Comparison of ENCODE assay signal across 8 cellular contexts in genomic region chr14:47278233-47278842, GRCh38.
DNase-seq lines count a peak whose midpoint lies in the region; ATAC-seq and TF ChIP-seq lines count a peak whose summit lies in the region.

No MANE protein-coding gene starts in this region.

- H4K91ac ChIP-seq in mesenchymal stem cell (ENCODE audit: low read length) = no peak overlapping the region

- DNase-seq in Daoy (ENCODE audit: low read depth) (peak; percentile 15), mammary epithelial cell (peak; percentile 1), mesenchymal stem cell (peak; percentile 57), aorta (peak in 1 of 2 donors; percentile 45)

- H4K8ac ChIP-seq in mesenchymal stem cell (ENCODE audit: low read length) = no peak overlapping the region

- H2BK12ac ChIP-seq in mesenchymal stem cell (ENCODE audit: low read length in 2 of 2) = no peak overlapping the region

- H3K4me2 ChIP-seq in OCI-LY1 (ENCODE audit: low read length) = no peak overlapping the region
- no peak overlapping the region for H3K4me2 ChIP-seq in mammary epithelial cell (ENCODE audit: insufficient read depth, low read depth, low read length)
- no peak overlapping the region for H3K4me2 ChIP-seq in mesenchymal stem cell (ENCODE audit: low read length, poor library complexity, severe bottlenecking)

- no peak overlapping the region for H2BK15ac ChIP-seq in mesenchymal stem cell (ENCODE audit: low read depth, poor library complexity, severe bottlenecking)

- intact Hi-C loops in mammary epithelial cell (cut with micrococcal nuclease) (loop anchor here (1.0 to 10.0 kb wide), 2 partner anchors 233 to 694 kb away; no protein-coding TSS in a partner anchor), aorta (cut with DNase I) (no loop called here)

- BruUV-seq in mammary epithelial cell (replicated peaks; lab: Mats Ljungman, UMichigan) = no TSS peak

- H3K4me1 ChIP-seq in OCI-LY1 (ENCODE audit: insufficient read depth, low read length, severe bottlenecking) = no peaks in the 10 kb centered on the region
- H3K4me1 ChIP-seq in mammary epithelial cell (ENCODE audit: insufficient read depth, low read length) = no peaks in the 10 kb centered on the region
- no peaks in the 10 kb centered on the region for H3K4me1 ChIP-seq in mesenchymal stem cell (ENCODE audit: control insufficient read depth, insufficient read depth, low read depth, low read length)
- H3K4me1 ChIP-seq in aorta (ENCODE audit: control insufficient read depth in 1 of 2, insufficient read depth in 2 of 2, low read length in 2 of 2) = no peaks in the 10 kb centered on the region

- no peaks in the 10 kb centered on the region for H3K79me1 ChIP-seq in mesenchymal stem cell (replicated peaks; ENCODE audit: low read length, poor library complexity, severe bottlenecking)

- H3K18ac ChIP-seq in mesenchymal stem cell (ENCODE audit: low read depth in 1 of 2, low read length in 2 of 2) = no peak overlapping the region

- no peak overlapping the region for H2AK5ac ChIP-seq in mesenchymal stem cell (ENCODE audit: low read length, severe bottlenecking)

- ATAC-seq in GM19395 (IDR thresholded peaks at IDR 0.05; ENCODE audit: unreplicated experiment) = peak; percentile 92
- peak; percentile 64 for ATAC-seq in HG03571 (IDR thresholded peaks at IDR 0.05; ENCODE audit: unreplicated experiment)
- ATAC-seq in aorta (ENCODE audit: low FRiP score) = peak; percentile 69
- ATAC-seq in GM21526 (IDR thresholded peaks at IDR 0.05; ENCODE audit: low FRiP score, unreplicated experiment) = no peak

- H3K27ac ChIP-seq in OCI-LY1 (ENCODE audit: low read depth, low read length, poor library complexity, severe bottlenecking) = no peak overlapping the region
- H3K27ac ChIP-seq in mammary epithelial cell (ENCODE audit: insufficient read depth, low read depth, low read length) = no peak overlapping the region
- H3K27ac ChIP-seq in mesenchymal stem cell (ENCODE audit: low read length, poor library complexity, severe bottlenecking) = no peak overlapping the region
- no peak overlapping the region for H3K27ac ChIP-seq in aorta (ENCODE audit: low read depth in 1 of 2, low read length in 2 of 2)

- no peaks in the 10 kb centered on the region for H3K36me3 ChIP-seq in OCI-LY1 (ENCODE audit: insufficient read depth, low read length)
- H3K36me3 ChIP-seq in mammary epithelial cell (ENCODE audit: insufficient read depth, low read length) = no peaks in the 10 kb centered on the region
- H3K36me3 ChIP-seq in mesenchymal stem cell (ENCODE audit: control insufficient read depth in 1 of 2, insufficient read depth in 2 of 2, low read depth in 1 of 2, low read length in 2 of 2) = no peaks in the 10 kb centered on the region
- no peaks in the 10 kb centered on the region for H3K36me3 ChIP-seq in aorta (ENCODE audit: control insufficient read depth in 1 of 2, insufficient read depth in 2 of 2, low read length in 1 of 2)

- no peak overlapping the region for H3K14ac ChIP-seq in mesenchymal stem cell (ENCODE audit: low read length in 2 of 2)

- 22% methylated on average over 5 of the region's 5 CpGs for WGBS in mammary epithelial cell (ENCODE audit: low coverage, missing lambda C conversion rate)
- 14% methylated on average over 2 of the region's 5 CpGs for WGBS in mesenchymal stem cell
- WGBS in aorta, 2 donors = 30 to 38% methylated on average over 5 of the region's 5 CpGs

- dilution Hi-C loops in mammary epithelial cell (cut with HindIII; ENCODE audit: low sequenced_read_pairs) = no loop called here

- H3K23ac ChIP-seq in mesenchymal stem cell (ENCODE audit: low read length in 2 of 2) = no peak overlapping the region

- no peak overlapping the region for H2BK5ac ChIP-seq in mesenchymal stem cell (ENCODE audit: low read depth, low read length, poor library complexity, severe bottlenecking)

- TF ChIP-seq CTCF in OCI-LY1 (IDR thresholded peaks at IDR 0.05; ENCODE audit: low read length) (peak; percentile 75), mammary epithelial cell (conservative IDR thresholded peaks at IDR 0.05 in 1 of 2, IDR thresholded peaks at IDR 0.05 in 1 of 2; ENCODE audit: extremely low read depth in 1 of 2, insufficient read depth in 1 of 2, low read depth in 1 of 2, low read length in 2 of 2) (peak; percentile 17 to 43)

- CTCF ChIA-PET in mammary epithelial cell (lab: Charles Lee; ENCODE audit: low non-redundant PET) = no interaction called here

- H3F3A ChIP-seq in OCI-LY1 (ENCODE audit: insufficient read depth, low read length) = no peaks in the 10 kb centered on the region

- H3K9me3 ChIP-seq in OCI-LY1 (ENCODE audit: low read length) (no peaks in the 10 kb centered on the region), mammary epithelial cell (replicated peaks; ENCODE audit: insufficient read depth, low read length) (peaks cover 15% of the 10 kb centered on the region), mesenchymal stem cell (ENCODE audit: control insufficient read depth, low read length) (no peaks in the 10 kb centered on the region), aorta (ENCODE audit: control insufficient read depth, low read length) (peaks cover 1% of the 10 kb centered on the region)

- no peaks in the 10 kb centered on the region for H3K9me2 ChIP-seq in OCI-LY1 (ENCODE audit: low read depth, low read length)

- H3K79me2 ChIP-seq in OCI-LY1 (ENCODE audit: insufficient read depth, low read length) (no peaks in the 10 kb centered on the region), mammary epithelial cell (ENCODE audit: insufficient read depth, low read length) (no peaks in the 10 kb centered on the region)

- H3K9ac ChIP-seq in OCI-LY1 (ENCODE audit: low read length) = no peak overlapping the region
- no peak overlapping the region for H3K9ac ChIP-seq in mammary epithelial cell (ENCODE audit: insufficient read depth, low read length)
- no peak overlapping the region for H3K9ac ChIP-seq in mesenchymal stem cell (ENCODE audit: low read length)

- no peaks in the 10 kb centered on the region for H3K27me3 ChIP-seq in OCI-LY1 (ENCODE audit: insufficient read depth, low read length)
- no peaks in the 10 kb centered on the region for H3K27me3 ChIP-seq in mammary epithelial cell (ENCODE audit: insufficient read depth, low read length)
- H3K27me3 ChIP-seq in mesenchymal stem cell (ENCODE audit: control insufficient read depth in 1 of 2, insufficient read depth in 1 of 2, low read length in 2 of 2) = no peaks in the 10 kb centered on the region
- no peaks in the 10 kb centered on the region for H3K27me3 ChIP-seq in aorta (ENCODE audit: control insufficient read depth in 1 of 2, insufficient read depth in 2 of 2, low read length in 1 of 2)

- no peak overlapping the region for H3K4me3 ChIP-seq in OCI-LY1 (ENCODE audit: low read depth, low read length, poor library complexity, severe bottlenecking)
- no peak overlapping the region for H3K4me3 ChIP-seq in mammary epithelial cell (replicated peaks in 1 of 3; ENCODE audit: insufficient read depth in 1 of 3, low read depth in 2 of 3, low read length in 3 of 3)
- H3K4me3 ChIP-seq in mesenchymal stem cell (ENCODE audit: insufficient read depth in 1 of 2, low read depth in 1 of 2, low read length in 2 of 2) = no peak overlapping the region
- H3K4me3 ChIP-seq in aorta (ENCODE audit: low read length in 2 of 2) = no peak overlapping the region

- H2AFZ ChIP-seq in OCI-LY1 (ENCODE audit: low read length) (no peak overlapping the region), mammary epithelial cell (ENCODE audit: low read depth, low read length) (no peak overlapping the region), mesenchymal stem cell (ENCODE audit: low read depth, low read length) (no peak overlapping the region)

- H2BK120ac ChIP-seq in mesenchymal stem cell (ENCODE audit: low read depth, low read length) = no peak overlapping the region

- H4K20me1 ChIP-seq in OCI-LY1 (ENCODE audit: insufficient read depth, low read length) (no peaks in the 10 kb centered on the region), mammary epithelial cell (ENCODE audit: insufficient read depth, low read length) (no peaks in the 10 kb centered on the region)

- no peak overlapping the region for H3K4ac ChIP-seq in mesenchymal stem cell (ENCODE audit: low read depth in 1 of 2, low read length in 2 of 2)

- in situ Hi-C loops in mammary epithelial cell (cut with MboI; ENCODE audit: low sequenced_read_pairs in 2 of 2) = no loop called here
